In the genomic region with DNA sequence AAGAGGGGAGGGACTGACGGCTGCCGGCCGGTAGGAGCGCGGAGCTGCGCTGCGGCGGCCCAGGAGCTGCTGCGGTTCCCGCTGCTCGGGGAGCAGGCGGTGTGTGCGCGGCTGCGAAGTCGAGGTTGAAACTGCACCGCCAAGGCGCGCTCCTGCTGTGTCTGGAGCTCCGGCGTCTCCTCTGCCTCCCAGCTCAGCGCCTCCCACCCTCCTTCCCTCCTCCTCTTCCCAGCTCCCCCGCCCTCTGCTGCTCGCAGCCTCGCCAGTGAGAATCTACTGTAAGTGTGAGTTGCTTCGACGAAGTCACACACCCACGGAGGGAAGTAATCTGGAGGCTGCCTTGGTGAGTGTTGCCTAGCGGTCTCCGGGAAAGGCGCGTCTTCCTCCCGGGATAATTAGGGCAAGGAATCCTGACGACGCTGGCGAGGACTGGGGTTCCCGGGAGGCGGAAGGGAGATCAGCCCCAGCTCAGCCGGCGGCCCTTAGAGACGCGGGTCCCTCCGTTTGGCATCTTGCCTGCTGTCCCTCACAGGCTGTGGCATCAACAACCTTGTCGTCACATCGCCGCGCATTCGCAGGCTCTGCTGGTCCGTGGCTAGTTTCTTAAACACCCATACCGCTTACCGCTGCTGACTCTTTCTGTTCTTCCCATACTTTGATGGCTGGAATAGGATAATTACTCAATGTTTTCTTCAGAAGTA, we compare ENCODE assay signal across 8 cellular contexts. TPM values are rescaled to one million over a fixed set of nuclear protein-coding genes. Genes with fewer than 3 reads are reported as not detected.
DNase-seq lines count a peak whose midpoint lies in the region; ATAC-seq, FAIRE-seq and TF ChIP-seq lines count a peak whose summit lies in the region.

TSS of gene EPHA5 (minus strand) at position 159 of the 701 bp plus-strand sequence. CDS start 747 bp downstream, outside the sequence.

- no peak within 1 kb of the TSS for H2AFZ ChIP-seq in K562 (ENCODE audit: low read depth, low read length)

- H3K4me1 ChIP-seq in K562 (replicated peaks in 1 of 2; ENCODE audit: control insufficient read depth in 2 of 2, insufficient read depth in 2 of 2, low read length in 2 of 2): peaks cover 0 to 9% of the 10 kb centered on the region in 2 experiments; a peak in 2 of 5 replicates

- DNase-seq in NCI-H345 treated with DMSO at 0.1 percent for 48 hours (lab: John Stamatoyannopoulos, UW; ENCODE audit: unreplicated experiment) (peak; percentile 29), K562 (ENCODE audit: extremely low read depth in 1 of 4, low spot score in 3 of 4) (peak in 1 of 4 experiments; percentile 16), hippocampal formation (lab: John Stamatoyannopoulos, UW) (peak; percentile 61 to 71), putamen (ENCODE audit: low spot score) (peak; percentile 81), RKO (ENCODE audit: low spot score) (no peak), CD1c-positive myeloid dendritic cell (ENCODE audit: extremely low spot score) (no peak)

- no peak for TF ChIP-seq EP300 in K562 (IDR thresholded peaks at IDR 0.05; ENCODE audit: low read length)

- no peaks in the 10 kb centered on the region for H3K79me2 ChIP-seq in K562 (ENCODE audit: control insufficient read depth, insufficient read depth, low read length)

- no peaks in the 10 kb centered on the region for H3K36me3 ChIP-seq in K562 (ENCODE audit: control insufficient read depth, insufficient read depth, low read length)

- H4K20me1 ChIP-seq in K562 (replicated peaks; ENCODE audit: control insufficient read depth, insufficient read depth, low read length): no peaks in the 10 kb centered on the region

- H3K27ac ChIP-seq in 22Rv1 (peak within 1 kb of the TSS; percentile 73), K562 (ENCODE audit: extremely low read depth, low read depth, low read length) (no peak within 1 kb of the TSS)

- no peaks in the 10 kb centered on the region for H3K27me3 ChIP-seq in K562 (ENCODE audit: control insufficient read depth in 2 of 2, insufficient read depth in 2 of 2, low read length in 2 of 2)

- no peak within 1 kb of the TSS for H3K9ac ChIP-seq in K562 (ENCODE audit: insufficient read depth in 1 of 2, low read depth in 2 of 2, low read length in 2 of 2)

- no peak for TF ChIP-seq RAD21 in K562 (CRISPR knock-in tag; conservative IDR thresholded peaks at IDR 0.05 in 1 of 2, IDR thresholded peaks at IDR 0.05 in 1 of 2)

- no peak within 1 kb of the TSS for H3K4me2 ChIP-seq in K562 (ENCODE audit: insufficient read depth, low read length)

- BruUV-seq in K562 (replicated peaks; lab: Mats Ljungman, UMichigan): no TSS peak

- no peak for TF ChIP-seq POLR2A in K562 (conservative IDR thresholded peaks at IDR 0.05)

- POLR2A ChIA-PET in K562 (lab: Yijun Ruan, JAX): no interaction called here

- peak; percentile 43 for TF ChIP-seq CTCF in 22Rv1 (IDR thresholded peaks at IDR 0.05)
- no peak for TF ChIP-seq CTCF in K562 (IDR thresholded peaks at IDR 0.05 in 2 of 3, conservative IDR thresholded peaks at IDR 0.05 in 1 of 3; ENCODE audit: insufficient read depth in 2 of 3, low read depth in 1 of 3, low read length in 3 of 3)

- CTCF ChIA-PET in K562 (lab: Yijun Ruan, JAX; ENCODE audit: low intra/inter-chr PET ratio): no interaction called here

- WGBS in K562 (ENCODE audit: insufficient coverage, low coverage, missing lambda C conversion rate): 1% methylated on average over 34 of the region's 51 CpGs

- no peaks in the 10 kb centered on the region for H3K9me3 ChIP-seq in K562 (replicated peaks; ENCODE audit: control insufficient read depth, insufficient read depth, low read depth, low read length)

- no peak within 1 kb of the TSS for H3K4me3 ChIP-seq in K562

- intact Hi-C loops in K562 (cut with micrococcal nuclease): no loop called here

- peak; percentile 52 for ATAC-seq in GM19463 (IDR thresholded peaks at IDR 0.05; ENCODE audit: unreplicated experiment)
- ATAC-seq in K562: peak; percentile 57

- no peak for FAIRE-seq in K562 (lab: Jason Lieb, UNC)

- in situ Hi-C loops in K562 (cut with MboI): no loop called here

- no peaks in the 10 kb centered on the region for H3K9me1 ChIP-seq in K562 (ENCODE audit: control insufficient read depth, insufficient read depth, low read length)

TF ChIP-seq in K562, 482 proteins besides CTCF, POLR2A, EP300 and RAD21:
- TF ChIP-seq, protein P1, sequence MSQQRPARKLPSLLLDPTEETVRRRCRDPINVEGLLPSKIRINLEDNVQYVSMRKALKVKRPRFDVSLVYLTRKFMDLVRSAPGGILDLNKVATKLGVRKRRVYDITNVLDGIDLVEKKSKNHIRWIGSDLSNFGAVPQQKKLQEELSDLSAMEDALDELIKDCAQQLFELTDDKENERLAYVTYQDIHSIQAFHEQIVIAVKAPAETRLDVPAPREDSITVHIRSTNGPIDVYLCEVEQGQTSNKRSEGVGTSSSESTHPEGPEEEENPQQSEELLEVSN (IDR thresholded peaks at IDR 0.05; ENCODE audit: borderline replicate concordance in 1 of 2, extremely low read depth in 1 of 2, insufficient read depth in 1 of 2, insufficient read length in 1 of 2, low read depth in 1 of 2, low read length in 1 of 2, poor library complexity in 1 of 2, severe bottlenecking in 1 of 2): peak in 1 of 2 experiments; percentile 75
- no peak for TF ChIP-seq ZFP1 (CRISPR knock-in tag; IDR thresholded peaks at IDR 0.05)

RNA-seq across cellular contexts. Expression of gene EPHA5, which starts in this region (rescaled TPM):
- not detected in 2 replicates for total RNA-seq in K562 (2011; cell fraction: chromatin; rRNA removed; ENCODE audit: low replicate concordance)
- under 0.01 TPM in 1 of 2 replicates, not detected in the other for total RNA-seq in K562 (2011; cell fraction: nucleolus; rRNA removed)
- total RNA-seq in K562 (2011; cell fraction: nucleoplasm; rRNA removed): not detected in 2 replicates
- total RNA-seq in K562 (2014; rRNA removed): not detected in 2 replicates
- not detected in 2 replicates for total RNA-seq in K562 (2014; rRNA removed; fragmentation: Illumina TruSeq; extraction: Trizol)
- not detected in 2 replicates for total RNA-seq in K562 (2015; rRNA removed; fragmentation: Illumina TruSeq; extraction: Trizol)
- not detected in 2 replicates for total RNA-seq in K562 (2021)
- 0.04 TPM in 1 of 2 replicates, not detected in the other for polyA plus RNA-seq in K562 (2011; rRNA removed)
- 0.03 TPM in 1 of 2 replicates, not detected in the other for polyA plus RNA-seq in K562 (2011; cell fraction: cytosol; rRNA removed)
- 0.10 TPM in 1 of 2 replicates, not detected in the other for polyA plus RNA-seq in K562 (2011; cell fraction: nucleus; rRNA removed)
- polyA plus RNA-seq in K562 (2012): not detected in 2 replicates
- not detected in 2 replicates for polyA plus RNA-seq in K562 (2014; fragmentation: Illumina TruSeq; extraction: Trizol)
- polyA plus RNA-seq in K562 (2014; fragmentation: Nextera tagmentation; extraction: Ambion mirVana): not detected
- not detected in 2 replicates for polyA plus RNA-seq in K562 (2014; rRNA removed)
- 0.32 TPM in 1 of 2 replicates, not detected in the other for polyA minus RNA-seq in K562 (2011; rRNA and poly(A)+ RNA removed)
- 0.10 TPM in 1 of 2 replicates, not detected in the other for polyA minus RNA-seq in K562 (2011; cell fraction: cytosol; rRNA and poly(A)+ RNA removed)
- 0.13 TPM in 1 of 2 replicates, not detected in the other for polyA minus RNA-seq in K562 (2011; cell fraction: nucleus; rRNA and poly(A)+ RNA removed)

Comparison
In these comparisons a context has a peak if more than half of its experiments do, and no peak if none do; other contexts are left out.
1. Peak in ATAC-seq in K562; RNA of the gene not detected or under 1 TPM.
2. DNase-seq: peak in NCI-H345 treated with DMSO at 0.1 percent for 48 hours (single experiment), hippocampal formation (2 of 2) and putamen (single experiment); none in RKO (single experiment) and CD1c-positive myeloid dendritic cell (single experiment).